In genomic region chr9:35470894-35471293, GRCh38 we compare ENCODE assay signal across 21 cellular contexts. TPM values are rescaled to one million over a fixed set of nuclear protein-coding genes. Genes with fewer than 3 reads are reported as not detected.
A peak's percentile ranks its signal among the peaks of the same experiment; 100 is the strongest.
DNase-seq lines count a peak whose midpoint lies in the region; ATAC-seq, FAIRE-seq and TF ChIP-seq lines count a peak whose summit lies in the region.
"Had no signal": no experiment of that assay in that cellular context is flagged by ENCODE, and none has a peak within 500 bp of the region (broad histone marks: within the 10 kb centered on the region; RNA-seq: fewer than 3 reads in every experiment).

No MANE protein-coding gene starts in this region.

- H4K20me1 ChIP-seq in astrocyte (ENCODE audit: insufficient read depth, low read length): no peaks in the 10 kb centered on the region

- H3K36me3 ChIP-seq in astrocyte (ENCODE audit: insufficient read depth, low read length): no peaks in the 10 kb centered on the region
- no peaks in the 10 kb centered on the region for H3K36me3 ChIP-seq in skeletal muscle satellite cell (ENCODE audit: insufficient read depth, low read length)
- no peaks in the 10 kb centered on the region for H3K36me3 ChIP-seq in psoas muscle (ENCODE audit: insufficient read depth in 1 of 2, low read depth in 1 of 2)
- H3K36me3 ChIP-seq: left ventricle myocardium inferior had no signal

- no peaks in the 10 kb centered on the region for H3K9me3 ChIP-seq in astrocyte (ENCODE audit: insufficient read depth, low read depth, low read length)
- H3K9me3 ChIP-seq in skeletal muscle satellite cell (replicated peaks; ENCODE audit: low read length): no peaks in the 10 kb centered on the region
- H3K9me3 ChIP-seq in psoas muscle: no peaks in the 10 kb centered on the region
- H3K9me3 ChIP-seq: left ventricle myocardium inferior had no signal

- H3K4me2 ChIP-seq in astrocyte (ENCODE audit: low read length) (no peak overlapping the region), skeletal muscle satellite cell (ENCODE audit: low read length) (peak overlapping the region; percentile 65)
- H3K4me2 ChIP-seq: hepatocyte had no signal

- H3K27ac Mint-ChIP-seq in Calu3 (ENCODE audit: unreplicated experiment): peak overlapping the region; percentile 15
- H3K27ac Mint-ChIP-seq in astrocyte (ENCODE audit: unreplicated experiment): no peak overlapping the region
- H3K27ac Mint-ChIP-seq in activated T-helper 2 cell treated with anti-CD3 and anti-CD28 coated beads, Interferon-gamma antibody, Interleukin-2, Interleukin-4, amounts not matched to agents 10 μg/mL and 5 μg/mL and 100 μg/mL, durations not matched to agents 14 hours and 24 hours and 36 hours: no peak overlapping the region
- H3K27ac Mint-ChIP-seq: H9; nephron; stimulated activated naive CD8-positive, alpha-beta T cell treated with anti-CD3 and anti-CD28 coated beads, Interleukin-15, amount 100 ng/mL, for 72 hours had no signal

- no peak overlapping the region for H2AFZ ChIP-seq in astrocyte (ENCODE audit: low read depth, low read length)
- H2AFZ ChIP-seq: hepatocyte had no signal

- H3K27ac ChIP-seq in astrocyte (ENCODE audit: low read depth, low read length) (no peak overlapping the region), psoas muscle (no peak overlapping the region)
- H3K27ac ChIP-seq: C4-2B, hepatocyte, left ventricle myocardium inferior, skin epidermis had no signal

- CTCF ChIA-PET in Calu3 (lab: Charles Lee): no interaction called here

- H3K9me3 Mint-ChIP-seq in Calu3 (ENCODE audit: low read depth, unreplicated experiment): no peaks in the 10 kb centered on the region
- H3K9me3 Mint-ChIP-seq in astrocyte (ENCODE audit: unreplicated experiment): no peaks in the 10 kb centered on the region
- H3K9me3 Mint-ChIP-seq in activated T-helper 2 cell treated with anti-CD3 and anti-CD28 coated beads, Interferon-gamma antibody, Interleukin-2, Interleukin-4, amounts not matched to agents 10 μg/mL and 5 μg/mL and 100 μg/mL, durations not matched to agents 14 hours and 24 hours and 36 hours: no peaks in the 10 kb centered on the region
- H3K9me3 Mint-ChIP-seq: H9; nephron; stimulated activated naive CD8-positive, alpha-beta T cell treated with anti-CD3 and anti-CD28 coated beads, Interleukin-15, amount 100 ng/mL, for 72 hours had no signal

- no peak for DNase-seq in Calu3
- DNase-seq in astrocyte (ENCODE audit: low read depth): peak; percentile 34
- peak; percentile 61 to 79 for DNase-seq in foreskin fibroblast
- DNase-seq in psoas muscle: no peak
- DNase-seq in NCI-H526 (lab: John Stamatoyannopoulos, UW): no peak
- no peak for DNase-seq in dedifferentiated amniotic fluid mesenchymal stem cell (ENCODE audit: extremely low spot score)
- DNase-seq in activated T-helper 2 cell treated with anti-CD3 and anti-CD28 coated beads, Interferon-gamma antibody, Interleukin-2, Interleukin-4, amounts not matched to agents 10 μg/mL and 5 μg/mL and 100 μg/mL, durations not matched to agents 14 hours and 24 hours and 36 hours (ENCODE audit: low spot score): no peak
- DNase-seq: activated CD8-positive, alpha-beta memory T cell treated with anti-CD3 and anti-CD28 coated beads for 24 hours; activated effector memory CD4-positive, alpha-beta T cell treated with anti-CD3 and anti-CD28 coated beads, Interleukin-2, amount 50 U/mL, for 16 hours; DMS79 treated with DMSO at 0.1 percent for 48 hours; H9; left ventricle myocardium inferior; NCI-H1694 treated with DMSO at 0.1 percent for 48 hours; NCI-H510A; stimulated activated naive CD8-positive, alpha-beta T cell treated with anti-CD3 and anti-CD28 coated beads, Interleukin-15, amount 100 ng/mL, for 72 hours had no signal

- no TSS peak for BruUV-seq in Calu3 (replicated peaks; lab: Mats Ljungman, UMichigan)

- intact Hi-C loops in Calu3 (cut with micrococcal nuclease; ENCODE audit: unreplicated experiment): no loop called here
- intact Hi-C loops in psoas muscle (cut with DNase I): loop anchor here (10.0 kb wide), 3 partner anchors 86 to 566 kb away; no protein-coding TSS in a partner anchor
- intact Hi-C loops in activated T-helper 2 cell treated with anti-CD3 and anti-CD28 coated beads, Interferon-gamma antibody, Interleukin-2, Interleukin-4, amounts not matched to agents 10 μg/mL and 5 μg/mL and 100 μg/mL, durations not matched to agents 14 hours and 24 hours and 36 hours (cut with micrococcal nuclease): no loop called here

- no peak for FAIRE-seq in astrocyte (lab: Jason Lieb, UNC)
- FAIRE-seq: K562 had no signal

- H3K27me3 ChIP-seq in astrocyte (ENCODE audit: insufficient read depth, low read length): peaks cover 2% of the 10 kb centered on the region
- H3K27me3 ChIP-seq in skeletal muscle satellite cell (ENCODE audit: control insufficient read depth, insufficient read depth, low read length): no peaks in the 10 kb centered on the region
- H3K27me3 ChIP-seq in psoas muscle (ENCODE audit: insufficient read depth in 3 of 3, low read length in 2 of 3): peaks cover 0 to 3% (median 0%) of the 10 kb centered on the region in 3 donors

- ATAC-seq in psoas muscle: no peak
- ATAC-seq: K562; stimulated activated naive CD8-positive, alpha-beta T cell treated with anti-CD3 and anti-CD28 coated beads, Interleukin-15, amount 100 ng/mL, for 72 hours had no signal

- H3K4me3 Mint-ChIP-seq in Calu3 (ENCODE audit: low read depth, unreplicated experiment): no peak overlapping the region
- H3K4me3 Mint-ChIP-seq in astrocyte (ENCODE audit: unreplicated experiment): no peak overlapping the region
- H3K4me3 Mint-ChIP-seq in activated T-helper 2 cell treated with anti-CD3 and anti-CD28 coated beads, Interferon-gamma antibody, Interleukin-2, Interleukin-4, amounts not matched to agents 10 μg/mL and 5 μg/mL and 100 μg/mL, durations not matched to agents 14 hours and 24 hours and 36 hours (ENCODE audit: low read depth): no peak overlapping the region
- H3K4me3 Mint-ChIP-seq: H9; nephron; stimulated activated naive CD8-positive, alpha-beta T cell treated with anti-CD3 and anti-CD28 coated beads, Interleukin-15, amount 100 ng/mL, for 72 hours had no signal

- H3K4me1 Mint-ChIP-seq in Calu3 (ENCODE audit: low read depth, unreplicated experiment) (peaks cover 16% of the 10 kb centered on the region), astrocyte (ENCODE audit: low read depth, unreplicated experiment) (no peaks in the 10 kb centered on the region)
- H3K4me1 Mint-ChIP-seq in activated T-helper 2 cell treated with anti-CD3 and anti-CD28 coated beads, Interferon-gamma antibody, Interleukin-2, Interleukin-4, amounts not matched to agents 10 μg/mL and 5 μg/mL and 100 μg/mL, durations not matched to agents 14 hours and 24 hours and 36 hours (ENCODE audit: low read depth): no peaks in the 10 kb centered on the region
- H3K4me1 Mint-ChIP-seq: H9; nephron; stimulated activated naive CD8-positive, alpha-beta T cell treated with anti-CD3 and anti-CD28 coated beads, Interleukin-15, amount 100 ng/mL, for 72 hours had no signal

- H3K9ac ChIP-seq in astrocyte (ENCODE audit: low read length) (no peak overlapping the region), skeletal muscle satellite cell (ENCODE audit: low read depth, low read length) (peak overlapping the region; percentile 27)

- H3K36me3 Mint-ChIP-seq in Calu3 (ENCODE audit: insufficient read depth, unreplicated experiment) (no peaks in the 10 kb centered on the region), astrocyte (ENCODE audit: low read depth, unreplicated experiment) (peaks cover 2% of the 10 kb centered on the region)
- H3K36me3 Mint-ChIP-seq in activated T-helper 2 cell treated with anti-CD3 and anti-CD28 coated beads, Interferon-gamma antibody, Interleukin-2, Interleukin-4, amounts not matched to agents 10 μg/mL and 5 μg/mL and 100 μg/mL, durations not matched to agents 14 hours and 24 hours and 36 hours (ENCODE audit: low read depth): no peaks in the 10 kb centered on the region

- H3K79me2 ChIP-seq in astrocyte (ENCODE audit: insufficient read depth, low read length): no peaks in the 10 kb centered on the region
- H3K79me2 ChIP-seq: hepatocyte had no signal

- no peak for TF ChIP-seq CTCF in Calu3 (IDR thresholded peaks at IDR 0.05; ENCODE audit: unreplicated experiment)
- TF ChIP-seq CTCF in astrocyte (IDR thresholded peaks at IDR 0.05; ENCODE audit: insufficient read depth, low read depth, low read length): no peak
- no peak for TF ChIP-seq CTCF in foreskin fibroblast (IDR thresholded peaks at IDR 0.05; ENCODE audit: low read depth, low read length)
- TF ChIP-seq CTCF in psoas muscle (IDR thresholded peaks at IDR 0.05): no peak

- H3K27me3 Mint-ChIP-seq in Calu3 (ENCODE audit: unreplicated experiment) (no peaks in the 10 kb centered on the region), astrocyte (ENCODE audit: low read depth, unreplicated experiment) (peaks cover 17% of the 10 kb centered on the region)
- peaks cover 32% of the 10 kb centered on the region for H3K27me3 Mint-ChIP-seq in activated T-helper 2 cell treated with anti-CD3 and anti-CD28 coated beads, Interferon-gamma antibody, Interleukin-2, Interleukin-4, amounts not matched to agents 10 μg/mL and 5 μg/mL and 100 μg/mL, durations not matched to agents 14 hours and 24 hours and 36 hours (ENCODE audit: low read depth)

- H3K4me3 ChIP-seq in astrocyte (ENCODE audit: insufficient read depth, low read depth, low read length): no peak overlapping the region
- H3K4me3 ChIP-seq in foreskin fibroblast (ENCODE audit: low read depth in 1 of 2, low read length in 2 of 2): no peak overlapping the region
- peak overlapping the region; percentile 16 for H3K4me3 ChIP-seq in skeletal muscle satellite cell (ENCODE audit: low read length)
- H3K4me3 ChIP-seq in psoas muscle: no peak overlapping the region
- H3K4me3 ChIP-seq: hepatocyte, K562, left ventricle myocardium inferior, skin epidermis had no signal

- H3K4me1 ChIP-seq in astrocyte (ENCODE audit: insufficient read depth, low read length): no peaks in the 10 kb centered on the region
- H3K4me1 ChIP-seq in skeletal muscle satellite cell (ENCODE audit: control insufficient read depth, insufficient read depth, low read length): peaks cover 18% of the 10 kb centered on the region
- no peaks in the 10 kb centered on the region for H3K4me1 ChIP-seq in psoas muscle
- H3K4me1 ChIP-seq: left ventricle myocardium inferior had no signal

- WGBS in psoas muscle, 3 donors: 90 to 94% (median 93%) methylated on average over 4 of the region's 4 CpGs

RNA-seq across cellular contexts. Expression of gene RUSC2, which starts 19.0 kb away (rescaled TPM):
- 8.6 and 10.5 TPM in 2 replicates for total RNA-seq in Calu3 (2022)
- total RNA-seq in astrocyte: 63.8 and 67.4 TPM in 2 replicates
- 19.5 and 22.5 TPM in 2 replicates for total RNA-seq in skeletal muscle satellite cell (2012; rRNA removed)
- total RNA-seq in psoas muscle: 100 to 1,000 TPM in 1 of 4 donors, 10 to 100 TPM in 3; 34.4 to 101 (median 72.1) TPM
- polyA plus RNA-seq in psoas muscle: 10 to 100 TPM; 37.1 to 53.9 (median 45.7) TPM
- 5.9 and 6.7 TPM in 2 replicates for total RNA-seq in activated T-helper 2 cell treated with anti-CD3 and anti-CD28 coated beads, Interferon-gamma antibody, Interleukin-2, Interleukin-4, amounts not matched to agents 10 μg/mL and 5 μg/mL and 100 μg/mL, durations not matched to agents 14 hours and 24 hours and 36 hours

Comparison
In these comparisons a context has a peak if more than half of its experiments do, and no peak if none do; other contexts are left out.
1. DNase-seq: peak in astrocyte (single experiment) and foreskin fibroblast (2 of 2); none in Calu3 (single experiment), psoas muscle (0 of 2), NCI-H526 (0 of 2), dedifferentiated amniotic fluid mesenchymal stem cell (single experiment) and activated T-helper 2 cell treated with anti-CD3 and anti-CD28 coated beads, Interferon-gamma antibody, Interleukin-2, Interleukin-4, amounts not matched to agents 10 μg/mL and 5 μg/mL and 100 μg/mL, durations not matched to agents 14 hours and 24 hours and 36 hours (single experiment).
2. intact Hi-C loops: an anchor here in psoas muscle (10.0 kb wide); none called in Calu3 and activated T-helper 2 cell treated with anti-CD3 and anti-CD28 coated beads, Interferon-gamma antibody, Interleukin-2, Interleukin-4, amounts not matched to agents 10 μg/mL and 5 μg/mL and 100 μg/mL, durations not matched to agents 14 hours and 24 hours and 36 hours.